1 cellular context compared by ENCODE assay signal in the genomic region with DNA sequence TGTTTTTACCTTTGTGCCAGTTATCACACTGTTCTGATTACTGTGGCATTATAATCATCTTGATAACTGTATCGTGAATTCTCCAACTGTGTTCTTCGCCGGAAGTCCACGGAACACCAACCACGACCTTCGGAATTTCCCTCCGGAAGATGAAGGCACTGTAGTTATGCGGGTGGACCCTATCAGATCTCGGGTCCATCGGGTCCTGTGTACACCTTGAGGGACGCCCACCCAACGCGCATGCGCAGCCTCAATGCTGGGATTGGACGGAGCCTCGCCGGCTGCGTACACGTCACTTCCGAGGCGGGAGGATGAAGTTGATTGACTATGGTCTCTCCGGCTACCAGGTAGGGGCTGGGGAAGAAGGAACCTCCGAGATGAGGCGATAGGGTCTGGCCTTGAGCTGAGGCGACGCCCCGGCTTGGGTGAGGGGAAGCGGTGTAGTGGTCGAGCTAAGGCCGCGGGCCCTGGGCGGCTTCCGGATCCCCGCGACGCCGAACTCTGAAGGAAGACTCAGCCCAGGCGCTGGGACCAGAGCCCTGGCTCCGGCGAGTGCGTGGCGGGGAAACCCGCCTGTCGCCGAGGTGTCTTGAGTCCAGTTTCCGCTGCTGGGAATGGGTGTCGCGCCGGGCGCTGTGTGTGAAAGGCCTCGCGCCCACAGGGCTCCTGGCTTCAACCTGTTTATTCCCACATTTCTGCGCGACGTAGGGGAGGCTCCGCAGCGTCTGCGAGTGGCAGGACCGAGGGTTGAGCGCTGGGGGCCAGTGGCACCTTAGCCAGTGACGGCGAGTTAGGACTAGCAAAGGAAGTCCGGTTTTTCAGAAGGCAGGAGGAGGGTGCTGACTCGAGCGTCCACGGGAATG.
A peak's percentile ranks its signal among the peaks of the same experiment; 100 is the strongest.
TF ChIP-seq lines count a peak whose summit lies in the region.

DHRS7B (plus strand) TSS at position 320 of the 863 bp plus-strand sequence; CDS start at position 328, 8 bp downstream.

TF ChIP-seq in K562, 482 proteins besides CTCF, POLR2A, EP300 and RAD21 (continued from another document and continues in another):
- TF ChIP-seq PRDM10 (IDR thresholded peaks at IDR 0.05; ENCODE audit: partially characterized antibody), result no peak
- no peak for TF ChIP-seq SNRNP70 (optimal IDR thresholded peaks at IDR 0.05; ENCODE audit: low read depth, low read length)
- TF ChIP-seq GABPB2 (CRISPR knock-in tag; conservative IDR thresholded peaks at IDR 0.05), result no peak
- no peak for TF ChIP-seq ZNF589 (CRISPR knock-in tag; IDR thresholded peaks at IDR 0.05; ENCODE audit: low read depth)
- no peak for TF ChIP-seq MCM5 (IDR thresholded peaks at IDR 0.05; ENCODE audit: low read depth)
- TF ChIP-seq POLR2G (IDR thresholded peaks at IDR 0.05; ENCODE audit: low read depth, low read length), result peak; percentile 90
- TF ChIP-seq GATA2 (CRISPR knock-in tag; IDR thresholded peaks at IDR 0.05), result peak; percentile 81
- no peak for TF ChIP-seq ZNF174 (CRISPR knock-in tag; IDR thresholded peaks at IDR 0.05)
- TF ChIP-seq SMARCC2 (IDR thresholded peaks at IDR 0.05; ENCODE audit: low read depth), result no peak
- TF ChIP-seq, protein P1, sequence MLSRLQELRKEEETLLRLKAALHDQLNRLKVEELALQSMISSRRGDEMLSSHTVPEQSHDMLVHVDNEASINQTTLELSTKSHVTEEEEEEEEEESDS (CRISPR knock-in tag; IDR thresholded peaks at IDR 0.05), result no peak
- TF ChIP-seq EP400 (IDR thresholded peaks at IDR 0.05), result peak; percentile 73
- TF ChIP-seq PRPF4 (IDR thresholded peaks at IDR 0.05; ENCODE audit: insufficient read depth, low read depth, low read length, poor library complexity, severe bottlenecking), result no peak
- peak; percentile 97 to 98 for TF ChIP-seq NRF1 (conservative IDR thresholded peaks at IDR 0.05 in 1 of 2, IDR thresholded peaks at IDR 0.05 in 1 of 2)
- no peak for TF ChIP-seq OTX1 (CRISPR knock-in tag; IDR thresholded peaks at IDR 0.05)
- TF ChIP-seq ZBTB40 (IDR thresholded peaks at IDR 0.05), result peak; percentile 85
- no peak for TF ChIP-seq ZBTB40 (CRISPR knock-in tag; IDR thresholded peaks at IDR 0.05)
- TF ChIP-seq NFXL1 (CRISPR knock-in tag; IDR thresholded peaks at IDR 0.05), result no peak
- TF ChIP-seq WHSC1 (IDR thresholded peaks at IDR 0.05; ENCODE audit: low read length), result no peak
- no peak for TF ChIP-seq NEUROD1 (IDR thresholded peaks at IDR 0.05; ENCODE audit: borderline replicate concordance, low read depth, low read length, partially characterized antibody)
- TF ChIP-seq CHD1 (IDR thresholded peaks at IDR 0.05; ENCODE audit: low read length), result no peak
- TF ChIP-seq ZNF785 (CRISPR knock-in tag; IDR thresholded peaks at IDR 0.05), result no peak
- peak; percentile 88 for TF ChIP-seq TBP (optimal IDR thresholded peaks at IDR 0.05; ENCODE audit: low read depth, low read length)
- peak; percentile 87 for TF ChIP-seq MEIS2 (IDR thresholded peaks at IDR 0.05; ENCODE audit: partially characterized antibody)
- TF ChIP-seq IRF2 (CRISPR knock-in tag; IDR thresholded peaks at IDR 0.05), result no peak
- TF ChIP-seq BHLHE40 (IDR thresholded peaks at IDR 0.05; ENCODE audit: low read length), result no peak
- TF ChIP-seq HDAC8 (tag; IDR thresholded peaks at IDR 0.05), result no peak
- no peak for TF ChIP-seq XRCC5 (IDR thresholded peaks at IDR 0.05; ENCODE audit: low read depth, low read length)
- TF ChIP-seq SMARCE1 (IDR thresholded peaks at IDR 0.05), result no peak; the same call in 1 of the 2 replicates
- no peak for TF ChIP-seq ZNF318 (IDR thresholded peaks at IDR 0.05; ENCODE audit: borderline replicate concordance in 1 of 2, low read depth in 1 of 2)
- peak; percentile 95 for TF ChIP-seq PKNOX1 (IDR thresholded peaks at IDR 0.05)
- TF ChIP-seq ETV1 (tag; conservative IDR thresholded peaks at IDR 0.05; ENCODE audit: low read depth), result peak; percentile 57
- TF ChIP-seq ZNF253 (CRISPR knock-in tag; conservative IDR thresholded peaks at IDR 0.05), result no peak
- no peak for TF ChIP-seq ZNF79 (CRISPR knock-in tag; IDR thresholded peaks at IDR 0.05; ENCODE audit: low read depth)
- TF ChIP-seq EWSR1 (IDR thresholded peaks at IDR 0.05; ENCODE audit: borderline replicate concordance, low read depth, partially characterized antibody), result no peak
